In genomic region chr10:76769161-76769560, GRCh38 we compare ENCODE assay signal across 15 cellular contexts.
DNase-seq lines count a peak whose midpoint lies in the region; ATAC-seq and TF ChIP-seq lines count a peak whose summit lies in the region.
"Had no signal": no experiment of that assay in that cellular context is flagged by ENCODE, and none has a peak within 500 bp of the region (broad histone marks: within the 10 kb centered on the region; RNA-seq: fewer than 3 reads in every experiment).

No MANE protein-coding gene starts in this region.

- no peaks in the 10 kb centered on the region for H3K27me3 ChIP-seq in rectal smooth muscle tissue (ENCODE audit: control insufficient read depth, insufficient read depth, low read length)

- peak overlapping the region; percentile 62 for H3K27ac ChIP-seq in rectal smooth muscle tissue (ENCODE audit: low read depth, low read length)

- no peaks in the 10 kb centered on the region for H3K36me3 ChIP-seq in rectal smooth muscle tissue (ENCODE audit: control insufficient read depth, insufficient read depth, low read length)

- no peak for ATAC-seq in HG02588 (IDR thresholded peaks at IDR 0.05; ENCODE audit: unreplicated experiment)
- ATAC-seq in GM18909 (IDR thresholded peaks at IDR 0.05; ENCODE audit: poor library complexity, unreplicated experiment) = no peak
- ATAC-seq: CD8-positive, alpha-beta T cell; HCT116; K562 had no signal

- H3K4me1 ChIP-seq in rectal smooth muscle tissue (ENCODE audit: control insufficient read depth, insufficient read depth, low read length) = peaks cover 9% of the 10 kb centered on the region

- peak; percentile 37 for DNase-seq in AG10803 (ENCODE audit: low read depth)
- peak; percentile 61 for DNase-seq in fibroblast of gingiva (ENCODE audit: low read depth)
- DNase-seq in H4 (ENCODE audit: low spot score) = no peak
- DNase-seq in NCI-H526 treated with DMSO at 0.1 percent for 48 hours (lab: John Stamatoyannopoulos, UW) = no peak
- DNase-seq: ACHN; CD8-positive, alpha-beta T cell; COR-L47; DMS153; DMS79 treated with DMSO at 0.1 percent for 48 hours; EL had no signal

- no peak for TF ChIP-seq CTCF in AG10803 (conservative IDR thresholded peaks at IDR 0.05; ENCODE audit: low read length)

- no peak overlapping the region for H3K4me3 ChIP-seq in AG10803 (ENCODE audit: low read length)
- no peak overlapping the region for H3K4me3 ChIP-seq in rectal smooth muscle tissue (ENCODE audit: low read length)
- H3K4me3 ChIP-seq: K562 had no signal

- H3K9ac ChIP-seq in rectal smooth muscle tissue (ENCODE audit: low read length) = no peak overlapping the region

Comparison
In these comparisons a context has a peak if more than half of its experiments do, and no peak if none do; other contexts are left out.
1. DNase-seq: peak in AG10803 (single experiment) and fibroblast of gingiva (single experiment); none in H4 (single experiment) and NCI-H526 treated with DMSO at 0.1 percent for 48 hours (single experiment).